In genomic region chr20:43985121-43985520, GRCh38 we compare ENCODE assay signal across 13 cellular contexts.
"Had no signal": no experiment of that assay in that cellular context is flagged by ENCODE, and none has a peak within 500 bp of the region (broad histone marks: within the 10 kb centered on the region; RNA-seq: fewer than 3 reads in every experiment).

No MANE protein-coding gene starts in this region.

- H3K27me3 ChIP-seq: ascending aorta, breast epithelium, ovary, sigmoid colon, spleen, tibial artery, vagina had no signal

- H3K27ac ChIP-seq: ascending aorta, breast epithelium, ovary, sigmoid colon, tibial artery, vagina, WERI-Rb-1 had no signal

- DNase-seq: activated CD4-positive, alpha-beta memory T cell treated with anti-CD3 and anti-CD28 coated beads for 36 hours; ovary; sigmoid colon; SK-N-SH; spleen; T-cell; tibial artery; WERI-Rb-1 had no signal

- H3K4me3 ChIP-seq: ascending aorta, breast epithelium, ovary, sigmoid colon, spleen, tibial artery, vagina had no signal

- H3K9me3 ChIP-seq: ascending aorta, breast epithelium, ovary, SK-N-SH, tibial artery, vagina had no signal

- ATAC-seq: esophagus mucosa, left lobe of liver, T-cell had no signal

- H3K4me1 ChIP-seq: ascending aorta, breast epithelium, sigmoid colon, tibial artery, vagina had no signal

- H3K36me3 ChIP-seq: ascending aorta, breast epithelium, ovary, sigmoid colon, spleen, tibial artery, vagina, WERI-Rb-1 had no signal
